In genomic region chr2:240557808-240558207, GRCh38 we compare ENCODE assay signal across 8 cellular contexts. TPM values are rescaled to one million over a fixed set of nuclear protein-coding genes. Genes with fewer than 3 reads are reported as not detected.
A peak's percentile ranks its signal among the peaks of the same experiment; 100 is the strongest.
DNase-seq lines count a peak whose midpoint lies in the region; ATAC-seq and TF ChIP-seq lines count a peak whose summit lies in the region.

Gene ANKMY1, minus strand, starts transcription at chr2:240557988. Its CDS starts 653 bp downstream, at chr2:240557335.

- peaks cover 4% of the 10 kb centered on the region for H3K27me3 Mint-ChIP-seq in CD4-positive, CD25-positive, alpha-beta regulatory T cell
- peaks cover 3% of the 10 kb centered on the region for H3K27me3 Mint-ChIP-seq in nephron progenitor cell (ENCODE audit: low read depth, poor library complexity)

- H3K4me1 ChIP-seq in CD4-positive, CD25-positive, alpha-beta regulatory T cell (ENCODE audit: control insufficient read depth, insufficient read depth, low read length, poor library complexity, severe bottlenecking) = peaks cover 56% of the 10 kb centered on the region
- peaks cover 0 to 54% (median 34%) of the 10 kb centered on the region in 4 donors for H3K4me1 ChIP-seq in tibial nerve

- ATAC-seq in CD4-positive, CD25-positive, alpha-beta regulatory T cell (ENCODE audit: low read depth in 2 of 2) = no peak
- ATAC-seq in HG03045 (IDR thresholded peaks at IDR 0.05; ENCODE audit: unreplicated experiment) (no peak), HG02588 (IDR thresholded peaks at IDR 0.05; ENCODE audit: unreplicated experiment) (no peak)

- peaks cover 11% of the 10 kb centered on the region for H3K36me3 ChIP-seq in CD4-positive, CD25-positive, alpha-beta regulatory T cell (ENCODE audit: control insufficient read depth, insufficient read depth, low read length)
- peaks cover 0 to 24% (median 0%) of the 10 kb centered on the region in 3 donors for H3K36me3 ChIP-seq in tibial nerve

- H3K4me3 ChIP-seq in CD4-positive, CD25-positive, alpha-beta regulatory T cell (ENCODE audit: low read depth, low read length) = peak within 1 kb of the TSS; percentile 85
- H3K4me3 ChIP-seq in fibroblast of villous mesenchyme (ENCODE audit: low read depth, low read length) = peak within 1 kb of the TSS; percentile 57
- H3K4me3 ChIP-seq in tibial nerve = peak within 1 kb of the TSS; percentile 28 to 60 (median 48)

- H3K4me3 Mint-ChIP-seq in CD4-positive, CD25-positive, alpha-beta regulatory T cell = peak within 1 kb of the TSS; percentile 89 to 98 (median 90)
- H3K4me3 Mint-ChIP-seq in nephron progenitor cell = peak within 1 kb of the TSS; percentile 64

- no peaks in the 10 kb centered on the region for H3K27me3 ChIP-seq in CD4-positive, CD25-positive, alpha-beta regulatory T cell (ENCODE audit: control insufficient read depth, insufficient read depth, low read length)
- no peaks in the 10 kb centered on the region for H3K27me3 ChIP-seq in tibial nerve

- peaks cover 8% of the 10 kb centered on the region for H3K36me3 Mint-ChIP-seq in CD4-positive, CD25-positive, alpha-beta regulatory T cell
- H3K36me3 Mint-ChIP-seq in nephron progenitor cell (ENCODE audit: low read depth) = peaks cover 15% of the 10 kb centered on the region

- no peaks in the 10 kb centered on the region for H3K9me3 ChIP-seq in CD4-positive, CD25-positive, alpha-beta regulatory T cell (ENCODE audit: control insufficient read depth in 2 of 2, low read length in 2 of 2)
- H3K9me3 ChIP-seq in tibial nerve = no peaks in the 10 kb centered on the region

- 5% methylated on average over 26 of the region's 47 CpGs; no CpG with 5 or more reads in 1 of the 2 donors for WGBS in tibial nerve, 2 donors

- no peak within 1 kb of the TSS for H3K27ac ChIP-seq in CD4-positive, CD25-positive, alpha-beta regulatory T cell (ENCODE audit: insufficient read depth, low read length, poor library complexity, severe bottlenecking)
- peak within 1 kb of the TSS in 1 of 4 donors; percentile 46 for H3K27ac ChIP-seq in tibial nerve

- no peak for TF ChIP-seq EP300 in tibial nerve (IDR thresholded peaks at IDR 0.05)

- H3K9me3 Mint-ChIP-seq in CD4-positive, CD25-positive, alpha-beta regulatory T cell = no peaks in the 10 kb centered on the region
- no peaks in the 10 kb centered on the region for H3K9me3 Mint-ChIP-seq in nephron progenitor cell

- peak within 1 kb of the TSS in 1 of 3 donors; percentile 84 for H3K27ac Mint-ChIP-seq in CD4-positive, CD25-positive, alpha-beta regulatory T cell
- H3K27ac Mint-ChIP-seq in nephron progenitor cell = no peak within 1 kb of the TSS

- TF ChIP-seq CTCF in fibroblast of villous mesenchyme (IDR thresholded peaks at IDR 0.05; ENCODE audit: insufficient read depth, low read depth, low read length) = no peak
- no peak for TF ChIP-seq CTCF in nephron progenitor cell (IDR thresholded peaks at IDR 0.05)
- no peak for TF ChIP-seq CTCF in tibial nerve (IDR thresholded peaks at IDR 0.05)

- DNase-seq in CD4-positive, CD25-positive, alpha-beta regulatory T cell = peak; percentile 47 to 81 (median 52)
- peak; percentile 65 for DNase-seq in NCI-H526 treated with DMSO at 0.1 percent for 48 hours (lab: John Stamatoyannopoulos, UW)
- peak; percentile 56 for DNase-seq in activated T-helper 9 cell treated with anti-CD3 and anti-CD28 coated beads, Interleukin-2, amount 50 U/mL, for 16 hours (ENCODE audit: low read depth)
- peak; percentile 72 for DNase-seq in fibroblast of villous mesenchyme (ENCODE audit: low read depth)
- DNase-seq in nephron progenitor cell = peak; percentile 88
- no peak for DNase-seq in tibial nerve (ENCODE audit: low spot score in 2 of 2)

- H3K4me1 Mint-ChIP-seq in CD4-positive, CD25-positive, alpha-beta regulatory T cell = peaks cover 28 to 53% (median 43%) of the 10 kb centered on the region in 4 donors
- H3K4me1 Mint-ChIP-seq in nephron progenitor cell = peaks cover 43% of the 10 kb centered on the region

- TF ChIP-seq POLR2A in tibial nerve (IDR thresholded peaks at IDR 0.05) = no peak

RNA-seq across cellular contexts. Expression of gene ANKMY1, which starts in this region (rescaled TPM):
- total RNA-seq in CD4-positive, CD25-positive, alpha-beta regulatory T cell = 37.2 TPM
- polyA plus RNA-seq in CD4-positive, CD25-positive, alpha-beta regulatory T cell = 10 to 100 TPM in 1 of 4 donors, 1 to 10 TPM in 3; 3.8 to 11.8 (median 7.6) TPM
- total RNA-seq in fibroblast of villous mesenchyme (5.2 and 5.8 TPM in 2 replicates), tibial nerve (10 to 100 TPM; 14.2 to 24.0 (median 21.4) TPM)

Comparison
In these comparisons a context has a peak if more than half of its experiments do, and no peak if none do; other contexts are left out.
1. DNase-seq: peak in CD4-positive, CD25-positive, alpha-beta regulatory T cell (3 of 3), NCI-H526 treated with DMSO at 0.1 percent for 48 hours (single experiment), activated T-helper 9 cell treated with anti-CD3 and anti-CD28 coated beads, Interleukin-2, amount 50 U/mL, for 16 hours (single experiment), fibroblast of villous mesenchyme (single experiment) and nephron progenitor cell (single experiment); none in tibial nerve (0 of 2).
2. Peak in every context shown above with its lines, with median percentiles within 50 percentile points of each other: H3K4me3 ChIP-seq.